In the genomic region with DNA sequence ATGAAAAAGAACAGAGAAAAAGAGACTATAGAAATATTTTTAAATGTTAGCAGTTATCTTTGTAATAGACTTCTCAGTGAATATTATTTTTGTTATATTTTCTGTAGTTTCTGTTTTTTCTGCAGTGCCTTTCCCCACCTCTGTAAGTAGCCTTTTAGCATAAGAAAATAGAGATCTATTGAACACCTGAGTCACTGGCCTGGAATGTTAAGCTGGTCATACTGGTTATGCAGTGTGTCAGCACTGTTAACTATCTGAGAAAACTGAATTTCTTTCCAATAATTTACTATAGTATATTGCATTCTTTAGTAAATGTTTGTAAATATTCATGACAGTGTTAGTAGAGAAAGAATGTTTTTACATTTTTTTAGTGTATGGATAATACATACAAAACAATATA, we compare ENCODE assay signal across 16 cellular contexts.
DNase-seq lines count a peak whose midpoint lies in the region; ATAC-seq, FAIRE-seq and TF ChIP-seq lines count a peak whose summit lies in the region.
"Had no signal": no experiment of that assay in that cellular context is flagged by ENCODE, and none has a peak within 500 bp of the region (broad histone marks: within the 10 kb centered on the region; RNA-seq: fewer than 3 reads in every experiment).

No MANE protein-coding gene starts in this region.

- no peak overlapping the region for H3K4me3 Mint-ChIP-seq in activated CD8-positive, alpha-beta T cell treated with anti-CD3 and anti-CD28 coated beads for 36 hours
- H3K4me3 Mint-ChIP-seq: B cell, IgD-negative memory B cell had no signal

- TF ChIP-seq POLR2A in A549 (IDR thresholded peaks at IDR 0.05; ENCODE audit: low read length) (no peak), HCT116 (IDR thresholded peaks at IDR 0.05; ENCODE audit: borderline replicate concordance, extremely low read depth, insufficient read depth, insufficient read length) (no peak)

- H3K4me1 Mint-ChIP-seq in activated CD8-positive, alpha-beta T cell treated with anti-CD3 and anti-CD28 coated beads for 36 hours (ENCODE audit: low read depth): no peaks in the 10 kb centered on the region
- H3K4me1 Mint-ChIP-seq: B cell, IgD-negative memory B cell had no signal

- intact Hi-C loops in HCT116 (cut with micrococcal nuclease): no loop called here
- intact Hi-C loops in activated CD8-positive, alpha-beta T cell treated with anti-CD3 and anti-CD28 coated beads for 36 hours (cut with micrococcal nuclease): no loop called here

- BruUV-seq in HCT116 (replicated peaks; lab: Mats Ljungman, UMichigan): no TSS peak

- TF ChIP-seq RAD21 in A549 (conservative IDR thresholded peaks at IDR 0.05 in 1 of 2, IDR thresholded peaks at IDR 0.05 in 1 of 2): no peak
- no peak for TF ChIP-seq RAD21 in HCT116 (IDR thresholded peaks at IDR 0.05; ENCODE audit: low read depth)

- peaks cover 8 to 34% of the 10 kb centered on the region in 2 experiments for H3K36me3 ChIP-seq in HCT116 (ENCODE audit: control insufficient read depth in 1 of 2, insufficient read depth in 2 of 2, low read length in 2 of 2)
- H3K36me3 ChIP-seq: thoracic aorta had no signal

- no peaks in the 10 kb centered on the region for H3K9me3 Mint-ChIP-seq in activated CD8-positive, alpha-beta T cell treated with anti-CD3 and anti-CD28 coated beads for 36 hours

- no peak overlapping the region for H2AFZ ChIP-seq in HCT116 (ENCODE audit: low read depth, low read length, poor library complexity, severe bottlenecking)

- no peaks in the 10 kb centered on the region for H3K27me3 ChIP-seq in HCT116 (ENCODE audit: insufficient read depth, low read length)

- H3K27ac ChIP-seq in A549 (no peak overlapping the region), HCT116 (ENCODE audit: low read depth, low read length) (no peak overlapping the region)
- H3K27ac ChIP-seq: thoracic aorta had no signal

- RAD21 ChIA-PET in HCT116 (lab: Charles Lee; ENCODE audit: low non-redundant PET in 1 of 2, low total read pairs in 2 of 2, uncharacterized antibody in 2 of 2, unreplicated experiment in 2 of 2): no interaction called here

- H3K4me3 ChIP-seq in A549 (no peak overlapping the region), HCT116 (replicated peaks in 1 of 2; ENCODE audit: low read depth in 1 of 2, low read length in 2 of 2) (no peak overlapping the region)
- H3K4me3 ChIP-seq: thoracic aorta had no signal

- H3K9me2 ChIP-seq in HCT116 (ENCODE audit: insufficient read depth): no peaks in the 10 kb centered on the region

- H3K27me3 Mint-ChIP-seq in activated CD8-positive, alpha-beta T cell treated with anti-CD3 and anti-CD28 coated beads for 36 hours: no peaks in the 10 kb centered on the region
- H3K27me3 Mint-ChIP-seq: IgD-negative memory B cell had no signal

- H3K79me2 ChIP-seq in HCT116 (ENCODE audit: insufficient read depth, low read length): peaks cover 73% of the 10 kb centered on the region

- no peaks in the 10 kb centered on the region for H3K36me3 Mint-ChIP-seq in activated CD8-positive, alpha-beta T cell treated with anti-CD3 and anti-CD28 coated beads for 36 hours (ENCODE audit: low read depth)
- H3K36me3 Mint-ChIP-seq: IgD-negative memory B cell had no signal

- FAIRE-seq in A549 (lab: Jason Lieb, UNC): no peak

- POLR2A ChIA-PET in A549 (lab: Yijun Ruan, JAX) (no interaction called here), HCT116 (lab: Charles Lee) (no interaction called here)
- POLR2A ChIA-PET in activated CD8-positive, alpha-beta T cell treated with anti-CD3 and anti-CD28 coated beads for 36 hours (lab: Charles Lee): no interaction called here

- no peak overlapping the region for H3K9ac ChIP-seq in HCT116 (ENCODE audit: low read length)

- ATAC-seq in A549 (peak in 1 of 2 experiments; percentile 48; a peak in 1 of 6 replicates), HCT116 (peak; percentile 92), HG02852 (IDR thresholded peaks at IDR 0.05; ENCODE audit: unreplicated experiment) (no peak), HG02970 (IDR thresholded peaks at IDR 0.05; ENCODE audit: low FRiP score, unreplicated experiment) (no peak)
- no peak for ATAC-seq in activated CD8-positive, alpha-beta T cell treated with anti-CD3 and anti-CD28 coated beads for 36 hours
- ATAC-seq: Panc1 had no signal

- DNase-seq in A549 (ENCODE audit: low read depth in 1 of 2, low spot score in 1 of 2) (peak in 1 of 2 experiments; percentile 5), HCT116 (ENCODE audit: low read depth, low spot score) (peak; percentile 57), amniotic epithelial cell (ENCODE audit: low read depth) (peak; percentile 44), iPS DF 4.7 (ENCODE audit: extremely low read depth, low spot score) (peak; percentile 62), T-helper 1 cell (no peak)
- no peak for DNase-seq in activated CD8-positive, alpha-beta T cell treated with anti-CD3 and anti-CD28 coated beads for 36 hours
- DNase-seq: activated T-cell treated with anti-CD3 and anti-CD28 coated beads, Interleukin-2, amount 50 U/mL, for 48 hours; cerebellar nuclear complex; hippocampal formation; NCI-H2081 treated with DMSO at 0.1 percent for 48 hours had no signal

- no peak overlapping the region for H3K27ac Mint-ChIP-seq in activated CD8-positive, alpha-beta T cell treated with anti-CD3 and anti-CD28 coated beads for 36 hours
- H3K27ac Mint-ChIP-seq: B cell, IgD-negative memory B cell had no signal

- H3K4me2 ChIP-seq in A549 (no peak overlapping the region), HCT116 (ENCODE audit: low read length) (peak overlapping the region; percentile 39)

- CTCF ChIA-PET in A549 (lab: Yijun Ruan, JAX): no interaction called here
- CTCF ChIA-PET in HCT116 (lab: Charles Lee): no interaction called here
- CTCF ChIA-PET in activated CD8-positive, alpha-beta T cell treated with anti-CD3 and anti-CD28 coated beads for 36 hours (lab: Charles Lee): no interaction called here

- H3K4me1 ChIP-seq in A549: peaks cover 7% of the 10 kb centered on the region; the same call in 1 of the 3 replicates
- peaks cover 10 to 21% of the 10 kb centered on the region in 2 experiments for H3K4me1 ChIP-seq in HCT116 (ENCODE audit: control insufficient read depth in 1 of 2, insufficient read depth in 2 of 2, low read length in 2 of 2)

- no peak for TF ChIP-seq CTCF in A549 (IDR thresholded peaks at IDR 0.05)
- no peak for TF ChIP-seq CTCF in HCT116 (IDR thresholded peaks at IDR 0.05 in 2 of 3, conservative IDR thresholded peaks at IDR 0.05 in 1 of 3; ENCODE audit: borderline replicate concordance in 1 of 3, insufficient read depth in 1 of 3, low read depth in 2 of 3, low read length in 2 of 3)
- no peak for TF ChIP-seq CTCF in activated CD8-positive, alpha-beta T cell treated with anti-CD3 and anti-CD28 coated beads for 36 hours (IDR thresholded peaks at IDR 0.05)

- H3K9me3 ChIP-seq in A549: no peaks in the 10 kb centered on the region
- no peaks in the 10 kb centered on the region for H3K9me3 ChIP-seq in HCT116 (ENCODE audit: control insufficient read depth in 1 of 2, insufficient read depth in 1 of 2, low read depth in 1 of 2, low read length in 2 of 2)
- H3K9me3 ChIP-seq: thoracic aorta had no signal

- no peak for TF ChIP-seq EP300 in A549 (IDR thresholded peaks at IDR 0.05)

- H4K20me1 ChIP-seq in HCT116 (ENCODE audit: insufficient read depth): no peaks in the 10 kb centered on the region

TF ChIP-seq in A549, 52 proteins besides CTCF, POLR2A, EP300 and RAD21:
- TF ChIP-seq TP53 (CRISPR knock-in tag; IDR thresholded peaks at IDR 0.05) (no peak), FOSL2 (IDR thresholded peaks at IDR 0.05) (no peak), FOSL2 (CRISPR knock-in tag; IDR thresholded peaks at IDR 0.05) (peak; percentile 43; the same call in 1 of the 2 replicates), RARB (CRISPR knock-in tag; IDR thresholded peaks at IDR 0.05) (no peak)

TF ChIP-seq in HCT116, 20 proteins besides CTCF, POLR2A, EP300 and RAD21 (continues in another document):
- TF ChIP-seq POLR2AphosphoS5 (IDR thresholded peaks at IDR 0.05; ENCODE audit: low read depth, low read length) (no peak), ELF1 (IDR thresholded peaks at IDR 0.05; ENCODE audit: borderline replicate concordance, low read depth) (no peak), EGR1 (IDR thresholded peaks at IDR 0.05; ENCODE audit: low read depth) (no peak), CEBPB (IDR thresholded peaks at IDR 0.05; ENCODE audit: low read depth) (no peak), CBX3 (IDR thresholded peaks at IDR 0.05; ENCODE audit: low read depth) (peak; percentile 55; the same call in 1 of the 2 replicates), TCF7L2 (IDR thresholded peaks at IDR 0.05; ENCODE audit: borderline replicate concordance, extremely low read depth, insufficient read depth, insufficient read length) (no peak), SP1 (IDR thresholded peaks at IDR 0.05; ENCODE audit: low read depth) (peak; percentile 47), YY1 (IDR thresholded peaks at IDR 0.05; ENCODE audit: extremely low read depth, insufficient replicate concordance, low read depth, low read length) (no peak), ZNF274 (IDR thresholded peaks at IDR 0.05; ENCODE audit: low read depth, low read length) (no peak), FOSL1 (IDR thresholded peaks at IDR 0.05; ENCODE audit: low read depth) (peak; percentile 75), EZH2 (IDR thresholded peaks at IDR 0.05) (no peak)
- TF ChIP-seq, protein P1, sequence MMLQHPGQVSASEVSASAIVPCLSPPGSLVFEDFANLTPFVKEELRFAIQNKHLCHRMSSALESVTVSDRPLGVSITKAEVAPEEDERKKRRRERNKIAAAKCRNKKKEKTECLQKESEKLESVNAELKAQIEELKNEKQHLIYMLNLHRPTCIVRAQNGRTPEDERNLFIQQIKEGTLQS (IDR thresholded peaks at IDR 0.05): no peak

Comparison
In these comparisons a context has a peak if more than half of its experiments do, and no peak if none do; other contexts are left out.
1. DNase-seq: peak in HCT116 (single experiment), amniotic epithelial cell (single experiment) and iPS DF 4.7 (single experiment); none in T-helper 1 cell (0 of 5) and activated CD8-positive, alpha-beta T cell treated with anti-CD3 and anti-CD28 coated beads for 36 hours (single experiment).